In genomic region chr2:53695586-53695985, GRCh38 we compare ENCODE assay signal across 23 cellular contexts.
DNase-seq lines count a peak whose midpoint lies in the region; ATAC-seq, FAIRE-seq and TF ChIP-seq lines count a peak whose summit lies in the region.
"Had no signal": no experiment of that assay in that cellular context is flagged by ENCODE, and none has a peak within 500 bp of the region (broad histone marks: within the 10 kb centered on the region; RNA-seq: fewer than 3 reads in every experiment).

No MANE protein-coding gene starts in this region.

- no peak overlapping the region for H3K27ac ChIP-seq in HEK293 (ENCODE audit: extremely low read depth, low read depth, low read length)
- H3K27ac ChIP-seq in SK-N-MC, result peak overlapping the region; percentile 32; the same call in 1 of the 2 replicates
- H3K27ac ChIP-seq: 22Rv1; A549; BLaER1 treated with 17β-estradiol and CSF1 and Interleukin-3, amounts not matched to agents 10 nM and 100 nM; C4-2B had no signal

- no peak for ATAC-seq in HG02938 (IDR thresholded peaks at IDR 0.05; ENCODE audit: unreplicated experiment)
- ATAC-seq: A549; CD8-positive, alpha-beta T cell had no signal

- H3K4me3 ChIP-seq in HEK293 (ENCODE audit: low read depth, low read length) (no peak overlapping the region), SK-N-MC (no peak overlapping the region)
- H3K4me3 ChIP-seq: A549; BLaER1 treated with 17β-estradiol and CSF1 and Interleukin-3, amounts not matched to agents 10 nM and 100 nM had no signal

- no peak overlapping the region for H3K9ac ChIP-seq in SK-N-MC (ENCODE audit: insufficient read length)
- H3K9ac ChIP-seq: BLaER1 treated with 17β-estradiol and CSF1 and Interleukin-3, amounts not matched to agents 10 nM and 100 nM had no signal

- DNase-seq in NCI-H1417 (lab: John Stamatoyannopoulos, UW) (peak in 2 of 3 experiments; percentile 7 to 45), NCI-H1417 treated with DMSO at 0.1 percent for 48 hours (lab: John Stamatoyannopoulos, UW) (no peak), H54 (ENCODE audit: insufficient read length, low spot score) (no peak), SK-N-MC (ENCODE audit: low read depth, low spot score) (no peak), DMS79 treated with DMSO at 0.1 percent for 48 hours (lab: John Stamatoyannopoulos, UW) (no peak), GM19240 (ENCODE audit: insufficient read length, low spot score) (no peak)
- DNase-seq: AML-193; Caco-2; CD4-positive, alpha-beta T cell; CD8-positive, alpha-beta T cell; DMS 273 treated with DMSO at 0.1 percent for 48 hours; DMS153; DMS53; DMS79; GF-D8 had no signal

- TF ChIP-seq CTCF in HEK293 (tag by site-specific recombination; IDR thresholded peaks at IDR 0.05), result no peak

- POLR2A ChIA-PET in HEK293 (lab: Yijun Ruan, JAX), result no interaction called here

- peak; percentile 57 for FAIRE-seq in H54 (lab: Jason Lieb, UNC)
- FAIRE-seq: GM12892, GM18507 had no signal

- H3K9me3 ChIP-seq in HEK293 (ENCODE audit: control insufficient read depth, insufficient read depth, low read depth, low read length) (no peaks in the 10 kb centered on the region), SK-N-MC (ENCODE audit: low read depth, low read length) (no peaks in the 10 kb centered on the region)
- H3K9me3 ChIP-seq: A549, Caco-2 had no signal

- H3K36me3 ChIP-seq in HEK293 (ENCODE audit: control insufficient read depth in 2 of 2, insufficient read depth in 1 of 2, low read length in 2 of 2) (peaks cover 0 to 21% of the 10 kb centered on the region in 2 experiments; a peak in 1 of 3 replicates), SK-N-MC (ENCODE audit: insufficient read depth, low read length) (peaks cover 4% of the 10 kb centered on the region; the same call in 1 of the 2 replicates)

- no peaks in the 10 kb centered on the region for H3K4me1 ChIP-seq in HEK293 (ENCODE audit: control insufficient read depth, insufficient read depth, low read length)
- H3K4me1 ChIP-seq: A549; BLaER1 treated with 17β-estradiol and CSF1 and Interleukin-3, amounts not matched to agents 10 nM and 100 nM; Caco-2 had no signal

- no peak for TF ChIP-seq POLR2A in H54 (IDR thresholded peaks at IDR 0.05; ENCODE audit: low read depth, low read length)

- CTCF ChIA-PET in HEK293 (lab: Yijun Ruan, JAX), result interaction anchor here (0.5 kb wide), 1 partner anchor 13 kb away, joined by 3 read pairs; no protein-coding TSS in a partner anchor

TF ChIP-seq in HEK293, 187 proteins besides CTCF, POLR2A, EP300 and RAD21:
- TF ChIP-seq ZNF140 (tag by site-specific recombination; IDR thresholded peaks at IDR 0.05) (no peak), PRDM6 (tag by site-specific recombination; IDR thresholded peaks at IDR 0.05) (peak; percentile 22; the same call in 1 of the 2 replicates), ZNF2 (tag by site-specific recombination; IDR thresholded peaks at IDR 0.05) (no peak), TCF7L2 (IDR thresholded peaks at IDR 0.05; ENCODE audit: borderline replicate concordance, low read depth, low read length) (no peak), ZNF571 (tag by site-specific recombination; IDR thresholded peaks at IDR 0.05) (no peak)
TF ChIP-seq in HEK293: peak in this region for 1.

Comparison
In these comparisons a context has a peak if more than half of its experiments do, and no peak if none do; other contexts are left out.
1. DNase-seq: peak in NCI-H1417 (2 of 3); none in NCI-H1417 treated with DMSO at 0.1 percent for 48 hours (single experiment), H54 (single experiment), SK-N-MC (single experiment), DMS79 treated with DMSO at 0.1 percent for 48 hours (single experiment) and GM19240 (single experiment).